Comparison of ENCODE assay signal across 8 cellular contexts in genomic region chr19:43780706-43781525, GRCh38. TPM values are rescaled to one million over a fixed set of nuclear protein-coding genes. Genes with fewer than 3 reads are reported as not detected.
A peak's percentile ranks its signal among the peaks of the same experiment; 100 is the strongest.
DNase-seq lines count a peak whose midpoint lies in the region; ATAC-seq, FAIRE-seq and TF ChIP-seq lines count a peak whose summit lies in the region.

KCNN4 (minus strand) TSS chr19:43780973; CDS start chr19:43780861, 112 bp downstream.

- no peak within 1 kb of the TSS for H3K18ac ChIP-seq in H1 (ENCODE audit: extremely low read depth, low read length)

- peak within 1 kb of the TSS; percentile 92; the same call in 1 of the 2 replicates for H2BK12ac ChIP-seq in H1 (ENCODE audit: low read depth, low read length)

- H3K4ac ChIP-seq in H1 (replicated peaks; ENCODE audit: insufficient read length, low read depth, low read length), result peak within 1 kb of the TSS; percentile 66

- TF ChIP-seq CTCF in GM12865 (IDR thresholded peaks at IDR 0.05; ENCODE audit: insufficient read depth, low read depth, low read length, missing control alignments) (no peak), H1 (IDR thresholded peaks at IDR 0.05; ENCODE audit: control extremely low read depth in 1 of 3, insufficient read depth in 1 of 3, low read depth in 1 of 3, low read length in 3 of 3) (no peak)

- H3K14ac ChIP-seq in H1 (ENCODE audit: insufficient read length), result no peak within 1 kb of the TSS

- 0 out of 2 replicates have a peak, but pooled peaks cover 2% of the 10 kb centered on the region for H3K23me2 ChIP-seq in H1 (ENCODE audit: low read depth, low read length)

- WGBS in H1 (ENCODE audit: extremely low coverage in 1 of 2, insufficient coverage in 1 of 2, insufficient read length in 1 of 2, insufficient replicate concordance in 2 of 2, low coverage in 1 of 2, low lambda C conversion rate in 2 of 2, missing lambda C conversion rate in 1 of 2), 2 experiments, result 67% methylated on average over 18 of the region's 19 CpGs; no CpG with 5 or more reads in 1 of the 2 experiments

- H2AK5ac ChIP-seq in H1 (ENCODE audit: low read depth, low read length), result no peak within 1 kb of the TSS

- H3K9me3 Mint-ChIP-seq in activated CD4-positive, alpha-beta T cell treated with anti-CD3 and anti-CD28 coated beads for 36 hours (ENCODE audit: low read depth), result no peaks in the 10 kb centered on the region

- peak within 1 kb of the TSS; percentile 55 for H4K91ac ChIP-seq in H1 (replicated peaks; ENCODE audit: insufficient read length, low read length)

- H3K23ac ChIP-seq in H1 (ENCODE audit: insufficient read length), result no peak within 1 kb of the TSS

- H3K27ac ChIP-seq in H1 (ENCODE audit: low read depth, low read length), result no peak within 1 kb of the TSS

- no peaks in the 10 kb centered on the region; the same call in 1 of the 2 replicates for H3K79me1 ChIP-seq in H1 (ENCODE audit: low read depth, low read length)

- CTCF ChIA-PET in activated CD4-positive, alpha-beta T cell treated with anti-CD3 and anti-CD28 coated beads for 36 hours (lab: Charles Lee), result interaction anchor here (0.6 to 1.8 kb wide), 5 partner anchors 15 to 36 kb away, joined by 3 to 23 read pairs (median 4); partner anchors contain the start of gene SMG9
- CTCF ChIA-PET in H1 (lab: Charles Lee; ENCODE audit: partially characterized antibody), result interaction anchor here (1.3 to 37.0 kb wide), 2 partner anchors 25 kb away, joined by 3 to 703 read pairs; partner anchors contain the start of gene SMG9

- no peaks in the 10 kb centered on the region for H3K36me3 ChIP-seq in H1 (ENCODE audit: control insufficient read depth in 2 of 4, insufficient read depth in 4 of 4, low read length in 3 of 4)

- 0 out of 2 replicates have a peak within 1 kb of the TSS, but pooled peaks have one; percentile 32 for H2BK20ac ChIP-seq in H1 (ENCODE audit: low read length)

- no peak within 1 kb of the TSS; the same call in 1 of the 2 replicates for H4K8ac ChIP-seq in H1 (ENCODE audit: extremely low read depth, insufficient read depth, low read length)

- POLR2A ChIA-PET in activated CD4-positive, alpha-beta T cell treated with anti-CD3 and anti-CD28 coated beads for 36 hours (lab: Charles Lee), result interaction anchor here (0.6 to 2.4 kb wide), 7 partner anchors 14 to 250 kb away, joined by 4 to 19 read pairs (median 5); partner anchors contain the start of gene SMG9
- POLR2A ChIA-PET in H1 (lab: Charles Lee; ENCODE audit: partially characterized antibody), result no interaction called here

- H3K79me2 ChIP-seq in H1 (ENCODE audit: control insufficient read depth in 1 of 2, insufficient read depth in 2 of 2, low read length in 2 of 2), result no peaks in the 10 kb centered on the region

- FAIRE-seq in H1 (lab: Jason Lieb, UNC), result no peak

- no peak for TF ChIP-seq POLR2A in H1 (IDR thresholded peaks at IDR 0.05; ENCODE audit: control extremely low read depth in 1 of 2, low read depth in 2 of 2, low read length in 2 of 2)

- no peak within 1 kb of the TSS for H3K9ac ChIP-seq in H1 (replicated peaks in 1 of 4; ENCODE audit: extremely low read depth in 1 of 4, low read depth in 3 of 4, low read length in 3 of 4)

- H3K4me3 ChIP-seq in GM12865 (ENCODE audit: low read depth, low read length), result peak within 1 kb of the TSS; percentile 53
- H3K4me3 ChIP-seq in H1 (ENCODE audit: extremely low read depth in 1 of 4, insufficient read depth in 2 of 4, low read depth in 3 of 4, low read length in 4 of 4), result no peak within 1 kb of the TSS

- H2BK120ac ChIP-seq in H1 (replicated peaks; ENCODE audit: low read depth, low read length), result no peak within 1 kb of the TSS

- H2AFZ ChIP-seq in H1 (ENCODE audit: low read length), result no peak within 1 kb of the TSS

- no peaks in the 10 kb centered on the region for H3K27me3 Mint-ChIP-seq in activated CD4-positive, alpha-beta T cell treated with anti-CD3 and anti-CD28 coated beads for 36 hours

- peak within 1 kb of the TSS; percentile 94 for H3K27ac Mint-ChIP-seq in activated CD4-positive, alpha-beta T cell treated with anti-CD3 and anti-CD28 coated beads for 36 hours

- H3K4me2 ChIP-seq in H1 (ENCODE audit: insufficient read depth in 1 of 2, low read depth in 2 of 2, low read length in 2 of 2), result no peak within 1 kb of the TSS

- peaks cover 74% of the 10 kb centered on the region for H3K4me1 Mint-ChIP-seq in activated CD4-positive, alpha-beta T cell treated with anti-CD3 and anti-CD28 coated beads for 36 hours

- intact Hi-C loops in activated CD4-positive, alpha-beta T cell treated with anti-CD3 and anti-CD28 coated beads for 36 hours (cut with DNase I, micrococcal nuclease), result loop anchor here (1.0 to 10.0 kb wide), 10 partner anchors 16 to 346 kb away; partner anchors contain the start of genes ETHE1 (in 2 of the 2), SMG9 (in 2 of the 2), IRGQ (in 1 of the 2) and ZNF576 (in 1 of the 2)

- H3K4me1 ChIP-seq in H1 (replicated peaks in 1 of 4; ENCODE audit: control insufficient read depth in 3 of 4, insufficient read depth in 4 of 4, low read length in 3 of 4), result peaks cover 0 to 13% (median 6%) of the 10 kb centered on the region in 4 experiments; a peak in 6 of 7 replicates

- no peak within 1 kb of the TSS for H3K56ac ChIP-seq in H1 (replicated peaks; ENCODE audit: insufficient read length, low read depth, low read length)

- no peak for TF ChIP-seq EP300 in H1 (IDR thresholded peaks at IDR 0.05; ENCODE audit: borderline replicate concordance in 1 of 2, low read depth in 2 of 2, low read length in 2 of 2)

- no peaks in the 10 kb centered on the region for H3K9me3 ChIP-seq in H1 (ENCODE audit: insufficient read depth in 2 of 2, low read depth in 1 of 2, low read length in 1 of 2)

- no peak for TF ChIP-seq RAD21 in H1 (IDR thresholded peaks at IDR 0.05 in 1 of 2, conservative IDR thresholded peaks at IDR 0.05 in 1 of 2; ENCODE audit: low read depth in 2 of 2, low read length in 2 of 2)

- peaks cover 37% of the 10 kb centered on the region for H3K36me3 Mint-ChIP-seq in activated CD4-positive, alpha-beta T cell treated with anti-CD3 and anti-CD28 coated beads for 36 hours (ENCODE audit: low read depth)

- peak; percentile 82 for DNase-seq in GM12865 (ENCODE audit: low read depth)
- peak; percentile 55 for DNase-seq in KBM-7
- DNase-seq in activated CD4-positive, alpha-beta T cell treated with anti-CD3 and anti-CD28 coated beads for 36 hours, result peak; percentile 91
- DNase-seq in H1 (ENCODE audit: low read depth in 1 of 2, low spot score in 2 of 2), result no peak
- peak; percentile 67 for DNase-seq in stimulated activated CD4-positive, alpha-beta T cell treated with anti-CD3 and anti-CD28 coated beads, Interleukin-12 subunit alpha, Interleukin-12 subunit beta, amount 100 ng/mL, for 4 hours
- no peak for DNase-seq in cerebellum (ENCODE audit: low spot score)
- DNase-seq in iPS-NIHi7 (ENCODE audit: extremely low spot score), result no peak

- peak; percentile 68 for ATAC-seq in activated CD4-positive, alpha-beta T cell treated with anti-CD3 and anti-CD28 coated beads for 36 hours
- ATAC-seq in GM19455 (IDR thresholded peaks at IDR 0.05; ENCODE audit: unreplicated experiment), result no peak

- no peaks in the 10 kb centered on the region; a peak in 1 of 7 replicates for H3K27me3 ChIP-seq in H1 (replicated peaks in 1 of 4; ENCODE audit: control insufficient read depth in 3 of 4, extremely low read depth in 1 of 4, insufficient read depth in 3 of 4, low read length in 3 of 4)

- H2BK5ac ChIP-seq in H1 (ENCODE audit: low read depth, low read length), result peak within 1 kb of the TSS; percentile 87; the same call in 1 of the 2 replicates

- H4K20me1 ChIP-seq in H1 (replicated peaks in 1 of 2; ENCODE audit: control insufficient read depth in 1 of 2, insufficient read depth in 2 of 2, low read length in 2 of 2), result peaks cover 0 to 4% of the 10 kb centered on the region in 2 experiments

- peak within 1 kb of the TSS; percentile 78 for H3K4me3 Mint-ChIP-seq in activated CD4-positive, alpha-beta T cell treated with anti-CD3 and anti-CD28 coated beads for 36 hours

- in situ Hi-C loops in KBM-7 (cut with MboI; ENCODE audit: low pct_unique_long_range_greater_than_20kb, low sequenced_read_pairs), result no loop called here

- no peak within 1 kb of the TSS for H4K5ac ChIP-seq in H1 (ENCODE audit: insufficient read length, low read depth, low read length)

- peak within 1 kb of the TSS; percentile 88 for H2BK15ac ChIP-seq in H1 (ENCODE audit: low read length)

TF ChIP-seq in H1, 55 proteins besides CTCF, POLR2A, EP300 and RAD21 (continues in another document):
- TF ChIP-seq RXRA (IDR thresholded peaks at IDR 0.05; ENCODE audit: insufficient read depth, low read depth, low read length), result no peak
- no peak for TF ChIP-seq SRF (IDR thresholded peaks at IDR 0.05; ENCODE audit: low read depth, low read length)
- no peak for TF ChIP-seq FOSL1 (IDR thresholded peaks at IDR 0.05; ENCODE audit: insufficient read depth, low read depth, low read length)
- TF ChIP-seq TBP (IDR thresholded peaks at IDR 0.05; ENCODE audit: low read depth, low read length), result no peak
- no peak for TF ChIP-seq KDM1A (IDR thresholded peaks at IDR 0.05; ENCODE audit: borderline replicate concordance, low read length)
- no peak for TF ChIP-seq BRCA1 (IDR thresholded peaks at IDR 0.05; ENCODE audit: low read depth, low read length)
- no peak for TF ChIP-seq ATF3 (IDR thresholded peaks at IDR 0.05; ENCODE audit: insufficient read depth, low read depth, low read length)
- no peak for TF ChIP-seq SUZ12 (IDR thresholded peaks at IDR 0.05; ENCODE audit: low read length)
- TF ChIP-seq HDAC6 (IDR thresholded peaks at IDR 0.05; ENCODE audit: low read depth, low read length), result no peak
- no peak for TF ChIP-seq POLR2AphosphoS5 (IDR thresholded peaks at IDR 0.05; ENCODE audit: low read depth, low read length)
- TF ChIP-seq BACH1 (IDR thresholded peaks at IDR 0.05; ENCODE audit: low read length), result no peak
- TF ChIP-seq RNF2 (IDR thresholded peaks at IDR 0.05; ENCODE audit: borderline replicate concordance, low read depth, low read length, missing control alignments, poor library complexity, severe bottlenecking), result no peak
- no peak for TF ChIP-seq NRF1 (IDR thresholded peaks at IDR 0.05; ENCODE audit: low read depth, low read length)

RNA-seq across cellular contexts. Expression of gene KCNN4, which starts in this region (rescaled TPM):
- 100 to 1,000 TPM; 103 to 110 TPM for total RNA-seq in activated CD4-positive, alpha-beta T cell treated with anti-CD3 and anti-CD28 coated beads for 36 hours
- 0.78 and 1.0 TPM in 2 replicates for total RNA-seq in H1 (2021; fragmentation: NEBNext Ultra II Directional; extraction: Animal tissue kit (Norgen Biotek cat#: 25700))
- 1.5 and 2.0 TPM in 2 replicates for polyA plus RNA-seq in H1 (2011; rRNA removed)
- polyA plus RNA-seq in H1 (2011; cell fraction: cytosol; rRNA removed), result 1.6 TPM
- polyA plus RNA-seq in H1 (2011; cell fraction: nucleus; rRNA removed), result 3.1 TPM
- 0.64 to 1.2 TPM (median 0.86 TPM) in 4 replicates for polyA plus RNA-seq in H1 (2012, experiment 1 of 2)
- 0.56 TPM for polyA plus RNA-seq in H1 (2012, experiment 2 of 2)
- 1.1 TPM for polyA plus RNA-seq in H1 (2013, experiment 1 of 2)
- polyA plus RNA-seq in H1 (2013, experiment 2 of 2), result 1.1 TPM
- 0.39 and 0.54 TPM in 2 replicates for polyA minus RNA-seq in H1 (2011; rRNA and poly(A)+ RNA removed)
- polyA minus RNA-seq in H1 (2011; cell fraction: cytosol; rRNA and poly(A)+ RNA removed), result not detected
- polyA minus RNA-seq in H1 (2011; cell fraction: nucleus; rRNA and poly(A)+ RNA removed), result 2.1 TPM
- 0.36 TPM for total RNA-seq in cerebellum

Comparison
In these comparisons a context has a peak if more than half of its experiments do, and no peak if none do; other contexts are left out.
1. RNA of gene KCNN4 (total RNA-seq): 103 to 110 TPM in activated CD4-positive, alpha-beta T cell treated with anti-CD3 and anti-CD28 coated beads for 36 hours; 0.78 to 1.0 TPM in H1 and 0.36 TPM in cerebellum (single experiment); every median in the first group is over 10 times any median in the second.
2. DNase-seq: peak in GM12865 (single experiment), KBM-7 (single experiment), activated CD4-positive, alpha-beta T cell treated with anti-CD3 and anti-CD28 coated beads for 36 hours (single experiment) and stimulated activated CD4-positive, alpha-beta T cell treated with anti-CD3 and anti-CD28 coated beads, Interleukin-12 subunit alpha, Interleukin-12 subunit beta, amount 100 ng/mL, for 4 hours (single experiment); none in H1 (0 of 2), cerebellum (single experiment) and iPS-NIHi7 (single experiment).